8 cellular contexts compared by ENCODE assay signal in the genomic region with DNA sequence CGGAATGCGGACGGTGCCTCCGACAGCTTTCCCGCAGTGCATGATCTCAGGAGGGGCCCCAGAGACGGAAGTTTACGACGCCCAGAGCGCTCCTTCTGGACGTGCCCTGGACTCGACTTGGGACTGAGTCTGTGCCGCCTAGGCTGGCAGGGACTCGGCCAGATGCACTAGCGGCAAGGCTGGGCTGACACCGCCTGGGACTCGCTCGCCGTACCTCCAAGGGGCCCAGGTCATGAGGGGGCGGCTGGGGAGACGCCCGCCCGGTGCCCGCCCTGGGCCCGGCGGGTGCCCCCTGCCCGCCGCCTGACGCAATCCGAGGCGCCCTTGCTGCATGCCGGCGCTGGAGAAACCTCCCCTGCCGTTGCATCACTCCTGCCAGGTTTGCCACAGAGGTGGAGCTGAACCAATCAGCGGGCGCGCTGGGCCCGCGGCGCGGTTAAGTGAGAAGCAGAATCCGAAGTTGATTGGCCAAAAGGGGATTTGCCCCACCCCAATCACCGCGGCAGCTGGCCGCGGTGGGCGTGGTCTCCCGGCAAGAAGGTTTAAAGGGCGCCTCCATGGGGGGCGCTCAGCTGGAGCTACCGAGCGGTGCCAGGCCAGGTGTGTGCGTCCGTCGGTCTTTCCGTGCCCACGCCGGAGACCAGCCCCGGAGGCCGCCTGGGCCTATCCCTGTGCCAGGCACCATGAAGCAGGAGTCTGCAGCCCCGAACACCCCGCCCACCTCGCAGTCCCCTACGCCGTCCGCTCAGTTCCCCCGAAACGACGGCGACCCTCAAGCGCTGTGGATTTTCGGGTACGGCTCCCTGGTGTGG. TPM values are rescaled to one million over a fixed set of nuclear protein-coding genes. Genes with fewer than 3 reads are reported as not detected.
DNase-seq lines count a peak whose midpoint lies in the region; ATAC-seq, FAIRE-seq and TF ChIP-seq lines count a peak whose summit lies in the region.

A gene with protein sequence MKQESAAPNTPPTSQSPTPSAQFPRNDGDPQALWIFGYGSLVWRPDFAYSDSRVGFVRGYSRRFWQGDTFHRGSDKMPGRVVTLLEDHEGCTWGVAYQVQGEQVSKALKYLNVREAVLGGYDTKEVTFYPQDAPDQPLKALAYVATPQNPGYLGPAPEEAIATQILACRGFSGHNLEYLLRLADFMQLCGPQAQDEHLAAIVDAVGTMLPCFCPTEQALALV (plus strand): TSS at position 571 of the 812 bp plus-strand sequence. CDS start 113 bp downstream, at position 684.

- H3K36me3 ChIP-seq in bronchial epithelial cell (ENCODE audit: control insufficient read depth, insufficient read depth, low read length) = peaks cover 20% of the 10 kb centered on the region

- peak within 1 kb of the TSS; percentile 96 for H3K27ac ChIP-seq in AG04450 (ENCODE audit: low read depth, low read length)

- ATAC-seq in GM18870 (IDR thresholded peaks at IDR 0.05; ENCODE audit: unreplicated experiment) = peak; percentile 94
- peak; percentile 91 for ATAC-seq in HG03108 (IDR thresholded peaks at IDR 0.05; ENCODE audit: unreplicated experiment)

- FAIRE-seq in bronchial epithelial cell (lab: Jason Lieb, UNC) = no peak

- POLR2A ChIA-PET in AG04450 (lab: Yijun Ruan, JAX) = interaction anchor here (0.5 to 2.8 kb wide), 21 partner anchors 11 to 786 kb away, joined by 3 to 29 read pairs (median 4); a partner anchor contains a TSS

- H3K27me3 ChIP-seq in AG04450 (ENCODE audit: control insufficient read depth, insufficient read depth, low read length) (no peaks in the 10 kb centered on the region), bronchial epithelial cell (ENCODE audit: control insufficient read depth, insufficient read depth, low read length) (no peaks in the 10 kb centered on the region)

- H3K4me3 ChIP-seq in AG04450 (ENCODE audit: low read depth, low read length) = peak within 1 kb of the TSS; percentile 95
- H3K4me3 ChIP-seq in WI38 (ENCODE audit: low read depth, low read length) = peak within 1 kb of the TSS; percentile 91
- peak within 1 kb of the TSS; percentile 96 for H3K4me3 ChIP-seq in bronchial epithelial cell (ENCODE audit: low read depth, low read length)

- TF ChIP-seq CTCF in AG04450 (IDR thresholded peaks at IDR 0.05; ENCODE audit: low read depth, low read length) (no peak), WI38 (IDR thresholded peaks at IDR 0.05; ENCODE audit: low read depth, low read length) (no peak), bronchial epithelial cell (IDR thresholded peaks at IDR 0.05; ENCODE audit: insufficient read depth, low read length, severe bottlenecking) (no peak)

- no peaks in the 10 kb centered on the region; the same call in 1 of the 2 replicates for H3K9me3 ChIP-seq in AG04450 (ENCODE audit: control insufficient read depth, insufficient read depth, low read length)

- CTCF ChIA-PET in AG04450 (lab: Charles Lee) = interaction anchor here (2.6 kb wide), 1 partner anchor 11 kb away, joined by 22 read pairs; no protein-coding TSS in a partner anchor

- DNase-seq in AG04450 (ENCODE audit: low read depth, low spot score) = peak; percentile 91
- DNase-seq in NCI-H2196 (lab: John Stamatoyannopoulos, UW; ENCODE audit: unreplicated experiment) = peak; percentile 89
- peak; percentile 92 for DNase-seq in bronchial epithelial cell (ENCODE audit: low read depth)
- peak; percentile 94 for DNase-seq in iris pigment epithelial cell (ENCODE audit: low read depth)
- peak; percentile 91 to 95 for DNase-seq in stimulated activated CD4-positive, alpha-beta T cell treated with anti-CD3 and anti-CD28 coated beads, Interleukin-12 subunit alpha, Interleukin-12 subunit beta, amount 100 ng/mL, for 24 hours (ENCODE audit: low read depth in 2 of 2)

RNA-seq across cellular contexts. Expression of the gene that starts here (rescaled TPM):
- 106 and 154 TPM in 2 replicates for polyA plus RNA-seq in AG04450 (2011; rRNA removed)
- polyA minus RNA-seq in AG04450 (2011; rRNA and poly(A)+ RNA removed) = 147 and 202 TPM in 2 replicates
- total RNA-seq in bronchial epithelial cell = 24.7 and 59.8 TPM in 2 replicates

Comparison
In these comparisons a context has a peak if more than half of its experiments do, and no peak if none do; other contexts are left out.
1. Peak in every context shown above with its lines: DNase-seq, ATAC-seq, H3K4me3 ChIP-seq and H3K27ac ChIP-seq.